ENCODE assay signal across 1 cellular context in genomic region chr10:52883996-52884871, GRCh38.
TF ChIP-seq lines count a peak whose summit lies in the region.

No MANE protein-coding gene starts in this region.

TF ChIP-seq in HepG2, 621 proteins besides CTCF, POLR2A, EP300 and RAD21 (continued from another document and continues in another):
- TF ChIP-seq CAMTA2 (CRISPR knock-in tag; IDR thresholded peaks at IDR 0.05; ENCODE audit: borderline replicate concordance) (no peak), CREB3 (CRISPR knock-in tag; IDR thresholded peaks at IDR 0.05) (no peak), ARID5B (CRISPR knock-in tag; IDR thresholded peaks at IDR 0.05) (peak; percentile 91), TEAD3 (CRISPR knock-in tag; optimal IDR thresholded peaks at IDR 0.05; ENCODE audit: borderline replicate concordance) (peak; percentile 92), MTF1 (CRISPR knock-in tag; IDR thresholded peaks at IDR 0.05) (no peak), IRF2 (CRISPR knock-in tag; IDR thresholded peaks at IDR 0.05) (no peak), ZFP82 (CRISPR knock-in tag; IDR thresholded peaks at IDR 0.05; ENCODE audit: borderline replicate concordance) (no peak), ZNF580 (CRISPR knock-in tag; IDR thresholded peaks at IDR 0.05; ENCODE audit: borderline replicate concordance, low read depth) (no peak), ZFX (CRISPR knock-in tag; IDR thresholded peaks at IDR 0.05; ENCODE audit: low read depth) (no peak), RAD51 (IDR thresholded peaks at IDR 0.05; ENCODE audit: borderline replicate concordance) (no peak), ZBTB40 (IDR thresholded peaks at IDR 0.05) (no peak), ZBTB40 (CRISPR knock-in tag; IDR thresholded peaks at IDR 0.05) (no peak), ZNF589 (CRISPR knock-in tag; conservative IDR thresholded peaks at IDR 0.05) (no peak), ZNF432 (CRISPR knock-in tag; IDR thresholded peaks at IDR 0.05; ENCODE audit: borderline replicate concordance) (no peak), ARID4A (CRISPR knock-in tag; IDR thresholded peaks at IDR 0.05; ENCODE audit: borderline replicate concordance) (no peak), RBM22 (optimal IDR thresholded peaks at IDR 0.05; ENCODE audit: low read length) (no peak), RFX5 (IDR thresholded peaks at IDR 0.05; ENCODE audit: low read depth, low read length) (no peak), HMG20A (CRISPR knock-in tag; IDR thresholded peaks at IDR 0.05; ENCODE audit: borderline replicate concordance) (peak; percentile 72; the same call in 1 of the 2 replicates), BCL6 (CRISPR knock-in tag; IDR thresholded peaks at IDR 0.05) (peak; percentile 76), MLLT10 (CRISPR knock-in tag; IDR thresholded peaks at IDR 0.05) (no peak), ZBTB21 (CRISPR knock-in tag; IDR thresholded peaks at IDR 0.05) (no peak; the same call in 1 of the 2 replicates), SOX5 (CRISPR knock-in tag; IDR thresholded peaks at IDR 0.05; ENCODE audit: borderline replicate concordance) (peak; percentile 36; the same call in 1 of the 2 replicates), ZNF225 (CRISPR knock-in tag; IDR thresholded peaks at IDR 0.05) (no peak), GTF2F1 (IDR thresholded peaks at IDR 0.05; ENCODE audit: low read length) (no peak), ZNF616 (CRISPR knock-in tag; IDR thresholded peaks at IDR 0.05; ENCODE audit: low read depth) (no peak), FOXA3 (CRISPR knock-in tag; IDR thresholded peaks at IDR 0.05) (peak; percentile 97), DMTF1 (CRISPR knock-in tag; IDR thresholded peaks at IDR 0.05) (no peak), NFRKB (IDR thresholded peaks at IDR 0.05) (no peak), PAWR (CRISPR knock-in tag; IDR thresholded peaks at IDR 0.05; ENCODE audit: borderline replicate concordance) (no peak), XBP1 (CRISPR knock-in tag; IDR thresholded peaks at IDR 0.05) (no peak), ZNF431 (CRISPR knock-in tag; IDR thresholded peaks at IDR 0.05; ENCODE audit: borderline replicate concordance, low read depth) (no peak), ZFP62 (CRISPR knock-in tag; IDR thresholded peaks at IDR 0.05) (no peak), ZNF446 (CRISPR knock-in tag; IDR thresholded peaks at IDR 0.05) (no peak), RORA (CRISPR knock-in tag; IDR thresholded peaks at IDR 0.05) (no peak), LCORL (IDR thresholded peaks at IDR 0.05) (no peak), LCORL (CRISPR knock-in tag; IDR thresholded peaks at IDR 0.05) (no peak)
